12 cellular contexts compared by ENCODE assay signal in the genomic region with DNA sequence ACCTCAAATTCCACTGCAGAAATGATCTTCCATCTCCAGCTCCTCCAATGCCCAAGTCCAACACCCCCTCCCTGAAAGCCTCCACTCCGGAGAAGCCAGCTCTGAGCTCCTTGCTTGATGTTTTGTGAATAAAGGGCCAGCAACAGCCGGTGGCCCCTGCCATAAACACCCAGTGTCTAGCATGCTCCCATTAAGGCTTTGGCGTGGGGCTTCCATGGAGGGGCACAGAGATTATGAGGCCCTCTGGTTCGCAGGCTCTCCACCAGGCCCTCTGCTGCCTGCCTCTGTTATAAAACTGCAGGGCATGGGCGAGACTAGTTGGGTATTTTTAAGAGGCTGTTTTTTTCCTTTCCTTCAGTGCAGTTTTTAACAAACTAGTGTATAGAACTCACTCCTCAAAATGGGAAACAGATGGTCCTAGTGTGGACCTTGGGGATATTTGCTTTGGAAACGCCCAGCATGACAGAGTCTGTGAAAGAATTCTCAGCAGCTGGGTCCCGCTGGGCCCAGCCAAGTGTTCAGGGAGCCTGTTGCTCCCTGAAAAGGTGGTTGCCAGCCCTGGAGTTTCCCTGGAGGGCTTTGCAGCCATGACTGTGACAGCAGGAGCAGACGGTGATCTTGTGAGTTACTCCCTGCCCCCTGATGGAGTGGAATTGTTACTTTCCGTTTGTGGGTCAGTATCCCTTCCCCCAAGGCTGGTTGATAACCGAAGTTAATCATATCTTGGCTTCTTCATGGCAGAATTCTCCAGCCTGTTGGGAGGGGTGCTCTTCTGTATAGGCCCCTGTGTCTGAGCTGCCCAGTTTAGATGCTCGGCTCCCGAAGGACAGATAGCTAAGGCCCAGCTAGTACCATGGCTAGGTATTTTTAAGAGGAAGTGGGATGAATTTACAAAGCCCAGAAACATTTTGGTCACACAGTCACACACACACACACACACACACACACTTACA.
DNase-seq lines count a peak whose midpoint lies in the region; ATAC-seq and TF ChIP-seq lines count a peak whose summit lies in the region.
"Had no signal": no experiment of that assay in that cellular context is flagged by ENCODE, and none has a peak within 500 bp of the region (broad histone marks: within the 10 kb centered on the region; RNA-seq: fewer than 3 reads in every experiment).

No MANE protein-coding gene starts in this region.

- TF ChIP-seq CTCF in lower lobe of right lung (IDR thresholded peaks at IDR 0.05): no peak

- peak; percentile 80 for DNase-seq in GM23248
- DNase-seq in dedifferentiated amniotic fluid mesenchymal stem cell (ENCODE audit: extremely low spot score): peak; percentile 78
- DNase-seq in lower lobe of right lung: no peak
- DNase-seq in stimulated activated CD4-positive, alpha-beta T cell treated with anti-CD3 and anti-CD28 coated beads, Interleukin-2, amount 100 ng/mL, for 24 hours: no peak
- DNase-seq in NCI-H526 treated with DMSO at 0.1 percent for 48 hours (lab: John Stamatoyannopoulos, UW): no peak
- DNase-seq in NCI-H1417 (lab: John Stamatoyannopoulos, UW): no peak
- no peak for DNase-seq in midbrain (lab: John Stamatoyannopoulos, UW)
- DNase-seq: NCI-H1436, T-helper 9 cell had no signal

- peak overlapping the region; percentile 61 for H3K4me2 ChIP-seq in GM23248 (ENCODE audit: unreplicated experiment)

- peaks cover 6% of the 10 kb centered on the region for H3K9me3 ChIP-seq in GM23248 (ENCODE audit: low read depth)
- peaks cover 11% of the 10 kb centered on the region for H3K9me3 ChIP-seq in lower lobe of right lung
- H3K9me3 ChIP-seq in subcutaneous abdominal adipose tissue (ENCODE audit: control insufficient read depth in 5 of 5, low read length in 5 of 5): peaks cover 0 to 17% (median 7%) of the 10 kb centered on the region in 5 donors

- H4K20me1 ChIP-seq in GM23248 (ENCODE audit: insufficient read depth): no peaks in the 10 kb centered on the region

- ATAC-seq in lower lobe of right lung: peak; percentile 14 to 45
- ATAC-seq: stimulated activated effector memory CD8-positive, alpha-beta T cell treated with anti-CD3 and anti-CD28 coated beads, Interleukin-12 subunit alpha, Interleukin-12 subunit beta, amount 100 ng/mL, for 72 hours had no signal

- H3K27ac ChIP-seq in GM23248: peak overlapping the region; percentile 79
- H3K27ac ChIP-seq in lower lobe of right lung: peak overlapping the region; percentile 78
- H3K27ac ChIP-seq in subcutaneous abdominal adipose tissue (ENCODE audit: low read depth, low read length): peak overlapping the region; percentile 55

- H3K9me2 ChIP-seq in GM23248 (ENCODE audit: insufficient read depth): no peaks in the 10 kb centered on the region

- in situ Hi-C loops in GM23248 (cut with MboI): no loop called here

- H3K79me2 ChIP-seq in GM23248 (ENCODE audit: insufficient read depth): no peaks in the 10 kb centered on the region

- peaks cover 25% of the 10 kb centered on the region for H3K4me1 ChIP-seq in GM23248 (ENCODE audit: insufficient read depth)
- H3K4me1 ChIP-seq in lower lobe of right lung: peaks cover 20% of the 10 kb centered on the region
- peaks cover 7 to 22% (median 21%) of the 10 kb centered on the region in 5 donors for H3K4me1 ChIP-seq in subcutaneous abdominal adipose tissue (ENCODE audit: control insufficient read depth in 5 of 5, insufficient read depth in 5 of 5, low read length in 5 of 5)

- intact Hi-C loops in lower lobe of right lung (cut with DNase I): no loop called here

- peak overlapping the region; percentile 23 for H3K4me3 ChIP-seq in GM23248
- H3K4me3 ChIP-seq in lower lobe of right lung: no peak overlapping the region
- H3K4me3 ChIP-seq in subcutaneous abdominal adipose tissue (ENCODE audit: low read depth in 1 of 5, low read length in 5 of 5): peak overlapping the region in 3 of 5 donors; percentile 7 to 31 (median 30)
- H3K4me3 ChIP-seq: lung had no signal

- peak overlapping the region; percentile 59 for H3K9ac ChIP-seq in GM23248
- H3K9ac ChIP-seq in subcutaneous abdominal adipose tissue (ENCODE audit: low read length in 5 of 5): peak overlapping the region in 1 of 5 donors; percentile 42

- H3K27me3 ChIP-seq in GM23248 (replicated peaks; ENCODE audit: insufficient read depth) (no peaks in the 10 kb centered on the region), lower lobe of right lung (ENCODE audit: low read depth) (no peaks in the 10 kb centered on the region), subcutaneous abdominal adipose tissue (ENCODE audit: control insufficient read depth in 5 of 5, insufficient read depth in 4 of 5, low read length in 5 of 5) (no peaks in the 10 kb centered on the region)

- peaks cover 23% of the 10 kb centered on the region for H3F3A ChIP-seq in GM23248 (ENCODE audit: insufficient read depth)

- no peaks in the 10 kb centered on the region for H3K36me3 ChIP-seq in GM23248 (ENCODE audit: low read depth)
- H3K36me3 ChIP-seq in lower lobe of right lung: no peaks in the 10 kb centered on the region
- no peaks in the 10 kb centered on the region for H3K36me3 ChIP-seq in subcutaneous abdominal adipose tissue (ENCODE audit: control insufficient read depth in 5 of 5, insufficient read depth in 5 of 5, low read length in 5 of 5)

- 8% methylated on average over 12 of the region's 12 CpGs for WGBS in GM23248 (ENCODE audit: low coverage in 1 of 2, low lambda C conversion rate in 2 of 2, missing lambda C conversion rate in 2 of 2), 2 experiments

- H2AFZ ChIP-seq in GM23248: peak overlapping the region; percentile 70

Comparison
In these comparisons a context has a peak if more than half of its experiments do, and no peak if none do; other contexts are left out.
1. DNase-seq: peak in GM23248 (single experiment) and dedifferentiated amniotic fluid mesenchymal stem cell (single experiment); none in lower lobe of right lung (single experiment), stimulated activated CD4-positive, alpha-beta T cell treated with anti-CD3 and anti-CD28 coated beads, Interleukin-2, amount 100 ng/mL, for 24 hours (0 of 2), NCI-H526 treated with DMSO at 0.1 percent for 48 hours (single experiment), NCI-H1417 (0 of 3) and midbrain (single experiment).
2. Peak in every context shown above with its lines, with median percentiles within 50 percentile points of each other: H3K27ac ChIP-seq.